Comparison of ENCODE assay signal across 8 cellular contexts in the genomic region with DNA sequence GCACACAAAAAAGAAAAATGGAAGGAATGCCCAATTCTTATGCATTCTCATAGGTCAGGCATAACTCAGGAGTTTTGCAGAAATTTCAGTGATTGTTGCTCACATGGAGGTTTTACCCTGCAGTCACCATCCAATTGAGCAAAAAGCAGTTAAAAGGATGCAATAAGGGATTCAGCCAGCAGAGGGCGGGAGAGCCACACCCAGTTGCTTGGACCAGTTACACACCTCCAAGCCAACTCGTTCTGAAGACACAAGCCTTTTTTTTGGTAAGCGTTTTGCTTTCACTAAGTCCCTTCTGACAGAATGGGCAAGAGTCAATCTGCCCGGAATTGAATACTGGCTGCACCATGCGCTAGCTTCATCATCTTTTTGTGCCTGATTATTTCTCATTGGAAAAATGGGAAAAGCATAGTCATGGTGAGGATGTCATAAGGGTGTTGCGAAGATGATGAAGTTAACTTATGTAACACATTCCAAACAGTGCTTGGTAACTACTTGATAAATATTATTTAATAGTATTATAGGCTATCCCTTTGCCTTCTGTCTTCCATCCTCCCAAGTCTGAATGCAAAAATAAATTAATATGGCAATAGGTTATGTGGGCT.
A peak's percentile ranks its signal among the peaks of the same experiment; 100 is the strongest.
DNase-seq lines count a peak whose midpoint lies in the region; ATAC-seq and TF ChIP-seq lines count a peak whose summit lies in the region.

No MANE protein-coding gene starts in this region.

- no peaks in the 10 kb centered on the region for H3K27me3 ChIP-seq in liver (ENCODE audit: control insufficient read depth in 4 of 4, insufficient read depth in 4 of 4, low read length in 3 of 4)

- WGBS in liver, result 27% methylated on average over 6 of the region's 6 CpGs

- DNase-seq in Ammon's horn (ENCODE audit: low spot score) (peak; percentile 86), NCI-H345 (lab: John Stamatoyannopoulos, UW) (peak; percentile 22), dermis blood vessel endothelial cell (peak; percentile 83)
- DNase-seq in activated CD4-positive, alpha-beta T cell treated with anti-CD3 and anti-CD28 coated beads for 4 hours, result peak; percentile 34 to 53
- peak; percentile 9 to 15 (median 10) for DNase-seq in stimulated activated CD4-positive, alpha-beta T cell treated with anti-CD3 and anti-CD28 coated beads, TNF-alpha, amount 100 ng/mL, for 4 hours (ENCODE audit: low read depth in 3 of 3)

- H3K9ac ChIP-seq in liver (ENCODE audit: low read depth in 1 of 2, low read length in 2 of 2), result no peak overlapping the region

- TF ChIP-seq CTCF in liver (IDR thresholded peaks at IDR 0.05; ENCODE audit: low read depth, low read length, missing input control), result peak; percentile 89

- no peaks in the 10 kb centered on the region for H3K36me3 ChIP-seq in liver (ENCODE audit: control insufficient read depth in 4 of 4, insufficient read depth in 3 of 4, low read depth in 1 of 4, low read length in 3 of 4)

- no peak overlapping the region for H3K4me3 ChIP-seq in liver (ENCODE audit: low read depth in 1 of 3, low read length in 3 of 3)

- peak; percentile 90 for ATAC-seq in GM19025 (IDR thresholded peaks at IDR 0.05; ENCODE audit: low read depth, unreplicated experiment)
- peak; percentile 93 for ATAC-seq in HG03139 (IDR thresholded peaks at IDR 0.05; ENCODE audit: unreplicated experiment)

- TF ChIP-seq RAD21 in liver (IDR thresholded peaks at IDR 0.05), result peak; percentile 94 to 97

- H3K4me1 ChIP-seq in liver (ENCODE audit: control insufficient read depth in 4 of 4, insufficient read depth in 4 of 4, low read length in 3 of 4), result no peaks in the 10 kb centered on the region

- no peak overlapping the region for H3K27ac ChIP-seq in liver (ENCODE audit: low read depth in 1 of 2, low read length in 2 of 2)

- H3K9me3 ChIP-seq in liver (ENCODE audit: control insufficient read depth in 4 of 4, low read length in 3 of 4), result no peaks in the 10 kb centered on the region

TF ChIP-seq in liver, 16 proteins besides CTCF, POLR2A, EP300 and RAD21:
- TF ChIP-seq FOXA1 (IDR thresholded peaks at IDR 0.05), result no peak
- TF ChIP-seq RXRA (IDR thresholded peaks at IDR 0.05), result no peak
- no peak for TF ChIP-seq TAF1 (conservative IDR thresholded peaks at IDR 0.05)
- TF ChIP-seq HNF4G (IDR thresholded peaks at IDR 0.05), result no peak
- TF ChIP-seq FOXA2 (IDR thresholded peaks at IDR 0.05), result no peak
- no peak for TF ChIP-seq SP1 (IDR thresholded peaks at IDR 0.05)
- no peak for TF ChIP-seq YY1 (IDR thresholded peaks at IDR 0.05)
- TF ChIP-seq, protein P1, sequence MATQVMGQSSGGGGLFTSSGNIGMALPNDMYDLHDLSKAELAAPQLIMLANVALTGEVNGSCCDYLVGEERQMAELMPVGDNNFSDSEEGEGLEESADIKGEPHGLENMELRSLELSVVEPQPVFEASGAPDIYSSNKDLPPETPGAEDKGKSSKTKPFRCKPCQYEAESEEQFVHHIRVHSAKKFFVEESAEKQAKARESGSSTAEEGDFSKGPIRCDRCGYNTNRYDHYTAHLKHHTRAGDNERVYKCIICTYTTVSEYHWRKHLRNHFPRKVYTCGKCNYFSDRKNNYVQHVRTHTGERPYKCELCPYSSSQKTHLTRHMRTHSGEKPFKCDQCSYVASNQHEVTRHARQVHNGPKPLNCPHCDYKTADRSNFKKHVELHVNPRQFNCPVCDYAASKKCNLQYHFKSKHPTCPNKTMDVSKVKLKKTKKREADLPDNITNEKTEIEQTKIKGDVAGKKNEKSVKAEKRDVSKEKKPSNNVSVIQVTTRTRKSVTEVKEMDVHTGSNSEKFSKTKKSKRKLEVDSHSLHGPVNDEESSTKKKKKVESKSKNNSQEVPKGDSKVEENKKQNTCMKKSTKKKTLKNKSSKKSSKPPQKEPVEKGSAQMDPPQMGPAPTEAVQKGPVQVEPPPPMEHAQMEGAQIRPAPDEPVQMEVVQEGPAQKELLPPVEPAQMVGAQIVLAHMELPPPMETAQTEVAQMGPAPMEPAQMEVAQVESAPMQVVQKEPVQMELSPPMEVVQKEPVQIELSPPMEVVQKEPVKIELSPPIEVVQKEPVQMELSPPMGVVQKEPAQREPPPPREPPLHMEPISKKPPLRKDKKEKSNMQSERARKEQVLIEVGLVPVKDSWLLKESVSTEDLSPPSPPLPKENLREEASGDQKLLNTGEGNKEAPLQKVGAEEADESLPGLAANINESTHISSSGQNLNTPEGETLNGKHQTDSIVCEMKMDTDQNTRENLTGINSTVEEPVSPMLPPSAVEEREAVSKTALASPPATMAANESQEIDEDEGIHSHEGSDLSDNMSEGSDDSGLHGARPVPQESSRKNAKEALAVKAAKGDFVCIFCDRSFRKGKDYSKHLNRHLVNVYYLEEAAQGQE (IDR thresholded peaks at IDR 0.05), result no peak
- no peak for TF ChIP-seq MAX (IDR thresholded peaks at IDR 0.05)
- TF ChIP-seq JUND (IDR thresholded peaks at IDR 0.05), result no peak
- TF ChIP-seq HNF4A (conservative IDR thresholded peaks at IDR 0.05), result no peak
- TF ChIP-seq ZBTB33 (IDR thresholded peaks at IDR 0.05), result no peak
- TF ChIP-seq NR2F2 (IDR thresholded peaks at IDR 0.05), result no peak
- TF ChIP-seq GABPA (IDR thresholded peaks at IDR 0.05 in 1 of 2, conservative IDR thresholded peaks at IDR 0.05 in 1 of 2), result no peak
- TF ChIP-seq ATF3 (IDR thresholded peaks at IDR 0.05), result no peak
- TF ChIP-seq EGR1 (IDR thresholded peaks at IDR 0.05; ENCODE audit: low read depth in 2 of 2), result no peak

Comparison
In these comparisons a context has a peak if more than half of its experiments do, and no peak if none do; other contexts are left out.
1. DNase-seq: peak in every context shown above with its lines; median percentile 86 in Ammon's horn; 83 in dermis blood vessel endothelial cell; 44 in activated CD4-positive, alpha-beta T cell treated with anti-CD3 and anti-CD28 coated beads for 4 hours; 22 in NCI-H345; 10 in stimulated activated CD4-positive, alpha-beta T cell treated with anti-CD3 and anti-CD28 coated beads, TNF-alpha, amount 100 ng/mL, for 4 hours.